Comparison of ENCODE assay signal across 12 cellular contexts in the genomic region with DNA sequence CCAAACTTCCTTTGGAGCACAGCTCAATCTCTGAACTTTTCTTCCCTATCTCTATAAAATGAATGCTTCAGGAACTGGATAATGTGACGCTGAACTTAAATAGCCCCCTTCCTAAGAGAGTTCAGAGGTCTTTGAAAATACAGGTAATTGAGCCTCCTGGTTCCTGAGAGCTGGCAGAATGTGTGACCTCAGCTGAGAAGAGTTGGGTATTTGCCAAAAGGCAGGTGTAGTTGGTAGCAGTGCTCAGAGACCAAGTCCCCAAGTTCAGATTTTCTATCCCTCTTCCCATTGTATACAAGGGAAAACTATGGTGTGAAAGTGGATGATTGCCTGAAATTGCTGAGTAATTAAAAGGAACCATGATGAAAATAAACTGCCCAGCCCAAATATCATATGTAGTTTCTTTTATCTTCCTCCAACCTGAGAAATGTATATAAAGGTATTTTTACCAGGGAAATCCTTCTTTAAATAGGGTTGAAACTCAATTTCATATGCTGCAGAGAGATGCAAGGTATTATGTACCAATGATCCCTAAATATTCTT.
A peak's percentile ranks its signal among the peaks of the same experiment; 100 is the strongest.
DNase-seq lines count a peak whose midpoint lies in the region; ATAC-seq and TF ChIP-seq lines count a peak whose summit lies in the region.
"Had no signal": no experiment of that assay in that cellular context is flagged by ENCODE, and none has a peak within 500 bp of the region (broad histone marks: within the 10 kb centered on the region; RNA-seq: fewer than 3 reads in every experiment).

No MANE protein-coding gene starts in this region.

- H3K27ac Mint-ChIP-seq in WTC11: peak overlapping the region; percentile 47; the same call in 1 of the 2 replicates
- H3K27ac Mint-ChIP-seq: IgD-negative memory B cell had no signal

- H3K9me3 Mint-ChIP-seq in WTC11: peaks cover 4% of the 10 kb centered on the region
- H3K9me3 Mint-ChIP-seq: IgD-negative memory B cell had no signal

- TF ChIP-seq CTCF in WTC11 (IDR thresholded peaks at IDR 0.05): no peak

- H3K4me1 Mint-ChIP-seq in WTC11: peaks cover 28% of the 10 kb centered on the region

- ATAC-seq in WTC11: no peak
- ATAC-seq in GM19395 (IDR thresholded peaks at IDR 0.05; ENCODE audit: unreplicated experiment): no peak
- no peak for ATAC-seq in GM19324 (IDR thresholded peaks at IDR 0.05; ENCODE audit: low FRiP score, unreplicated experiment)

- CTCF ChIA-PET in WTC11 (lab: Charles Lee): no interaction called here

- H3K27me3 Mint-ChIP-seq in WTC11 (ENCODE audit: low read depth): no peaks in the 10 kb centered on the region
- H3K27me3 Mint-ChIP-seq: IgD-negative memory B cell had no signal

- no peaks in the 10 kb centered on the region for H3K36me3 Mint-ChIP-seq in WTC11
- H3K36me3 Mint-ChIP-seq: IgD-negative memory B cell had no signal

- POLR2A ChIA-PET in WTC11 (lab: Charles Lee): no interaction called here

- DNase-seq in NCI-H1436 (lab: John Stamatoyannopoulos, UW): peak; percentile 18
- DNase-seq in NCI-H1436 treated with DMSO at 0.1 percent for 48 hours (lab: John Stamatoyannopoulos, UW): no peak
- peak; percentile 42 for DNase-seq in COR-L47 (lab: John Stamatoyannopoulos, UW)
- DNase-seq in NCI-H2107 (lab: John Stamatoyannopoulos, UW): peak; percentile 7
- DNase-seq in WTC11 (ENCODE audit: low spot score): no peak
- DNase-seq in T-helper 2 cell: no peak
- DNase-seq: HCEC 1CT, NCI-H187, T1000 had no signal

- no peak overlapping the region for H3K4me3 Mint-ChIP-seq in WTC11
- H3K4me3 Mint-ChIP-seq: IgD-negative memory B cell had no signal

TF ChIP-seq in WTC11, 78 proteins besides CTCF, POLR2A, EP300 and RAD21:
- TF ChIP-seq, protein P1, sequence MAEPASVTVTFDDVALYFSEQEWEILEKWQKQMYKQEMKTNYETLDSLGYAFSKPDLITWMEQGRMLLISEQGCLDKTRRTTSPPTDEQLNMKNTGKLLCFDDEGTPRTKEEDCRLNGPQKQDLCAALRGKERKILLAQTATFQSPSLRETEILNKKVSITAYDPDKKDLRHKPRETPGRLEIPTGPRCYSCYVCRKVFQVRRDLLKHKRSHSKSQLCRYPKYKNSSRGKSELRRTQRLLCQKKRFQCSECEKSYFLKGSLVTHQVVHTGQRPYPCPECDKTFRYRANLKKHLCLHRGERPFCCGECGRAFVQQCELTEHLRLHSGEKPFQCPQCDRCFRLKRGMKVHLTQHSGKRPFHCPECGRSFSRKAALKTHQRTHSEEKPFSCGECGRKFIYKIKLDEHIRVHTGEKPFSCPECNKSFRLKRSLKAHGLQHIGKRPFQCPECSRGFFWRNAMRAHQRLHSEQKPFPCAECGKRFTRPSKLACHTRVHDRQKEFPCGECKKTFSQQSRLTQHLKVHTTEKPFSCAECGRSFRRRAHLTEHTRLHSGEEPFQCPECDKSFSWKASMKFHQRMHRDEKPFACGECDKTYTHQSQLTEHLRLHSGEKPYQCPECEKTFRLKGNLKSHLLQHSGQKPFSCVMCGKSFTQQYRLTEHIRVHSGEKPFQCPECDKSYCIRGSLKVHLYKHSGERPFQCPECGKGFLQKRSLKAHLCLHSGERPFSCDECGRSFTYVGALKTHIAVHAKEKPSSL (CRISPR knock-in tag; conservative IDR thresholded peaks at IDR 0.05): no peak
- TF ChIP-seq NR2C2 (CRISPR knock-in tag; IDR thresholded peaks at IDR 0.05) (no peak), SOX15 (CRISPR knock-in tag; IDR thresholded peaks at IDR 0.05) (no peak), ZNF121 (CRISPR knock-in tag; IDR thresholded peaks at IDR 0.05) (no peak), E2F5 (CRISPR knock-in tag; IDR thresholded peaks at IDR 0.05) (no peak), ZNF423 (CRISPR knock-in tag; IDR thresholded peaks at IDR 0.05) (no peak), ZNF219 (CRISPR knock-in tag; IDR thresholded peaks at IDR 0.05; ENCODE audit: borderline replicate concordance) (no peak), PREB (CRISPR knock-in tag; IDR thresholded peaks at IDR 0.05; ENCODE audit: borderline replicate concordance) (no peak), ZBTB43 (CRISPR knock-in tag; IDR thresholded peaks at IDR 0.05) (no peak), JAZF1 (CRISPR knock-in tag; IDR thresholded peaks at IDR 0.05) (no peak), SMAD4 (CRISPR knock-in tag; IDR thresholded peaks at IDR 0.05) (no peak)
- TF ChIP-seq, protein P2, sequence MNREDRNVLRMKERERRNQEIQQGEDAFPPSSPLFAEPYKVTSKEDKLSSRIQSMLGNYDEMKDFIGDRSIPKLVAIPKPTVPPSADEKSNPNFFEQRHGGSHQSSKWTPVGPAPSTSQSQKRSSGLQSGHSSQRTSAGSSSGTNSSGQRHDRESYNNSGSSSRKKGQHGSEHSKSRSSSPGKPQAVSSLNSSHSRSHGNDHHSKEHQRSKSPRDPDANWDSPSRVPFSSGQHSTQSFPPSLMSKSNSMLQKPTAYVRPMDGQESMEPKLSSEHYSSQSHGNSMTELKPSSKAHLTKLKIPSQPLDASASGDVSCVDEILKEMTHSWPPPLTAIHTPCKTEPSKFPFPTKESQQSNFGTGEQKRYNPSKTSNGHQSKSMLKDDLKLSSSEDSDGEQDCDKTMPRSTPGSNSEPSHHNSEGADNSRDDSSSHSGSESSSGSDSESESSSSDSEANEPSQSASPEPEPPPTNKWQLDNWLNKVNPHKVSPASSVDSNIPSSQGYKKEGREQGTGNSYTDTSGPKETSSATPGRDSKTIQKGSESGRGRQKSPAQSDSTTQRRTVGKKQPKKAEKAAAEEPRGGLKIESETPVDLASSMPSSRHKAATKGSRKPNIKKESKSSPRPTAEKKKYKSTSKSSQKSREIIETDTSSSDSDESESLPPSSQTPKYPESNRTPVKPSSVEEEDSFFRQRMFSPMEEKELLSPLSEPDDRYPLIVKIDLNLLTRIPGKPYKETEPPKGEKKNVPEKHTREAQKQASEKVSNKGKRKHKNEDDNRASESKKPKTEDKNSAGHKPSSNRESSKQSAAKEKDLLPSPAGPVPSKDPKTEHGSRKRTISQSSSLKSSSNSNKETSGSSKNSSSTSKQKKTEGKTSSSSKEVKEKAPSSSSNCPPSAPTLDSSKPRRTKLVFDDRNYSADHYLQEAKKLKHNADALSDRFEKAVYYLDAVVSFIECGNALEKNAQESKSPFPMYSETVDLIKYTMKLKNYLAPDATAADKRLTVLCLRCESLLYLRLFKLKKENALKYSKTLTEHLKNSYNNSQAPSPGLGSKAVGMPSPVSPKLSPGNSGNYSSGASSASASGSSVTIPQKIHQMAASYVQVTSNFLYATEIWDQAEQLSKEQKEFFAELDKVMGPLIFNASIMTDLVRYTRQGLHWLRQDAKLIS (CRISPR knock-in tag; IDR thresholded peaks at IDR 0.05; ENCODE audit: borderline replicate concordance): no peak
- TF ChIP-seq, protein P3, sequence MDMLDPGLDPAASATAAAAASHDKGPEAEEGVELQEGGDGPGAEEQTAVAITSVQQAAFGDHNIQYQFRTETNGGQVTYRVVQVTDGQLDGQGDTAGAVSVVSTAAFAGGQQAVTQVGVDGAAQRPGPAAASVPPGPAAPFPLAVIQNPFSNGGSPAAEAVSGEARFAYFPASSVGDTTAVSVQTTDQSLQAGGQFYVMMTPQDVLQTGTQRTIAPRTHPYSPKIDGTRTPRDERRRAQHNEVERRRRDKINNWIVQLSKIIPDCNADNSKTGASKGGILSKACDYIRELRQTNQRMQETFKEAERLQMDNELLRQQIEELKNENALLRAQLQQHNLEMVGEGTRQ (CRISPR knock-in tag; IDR thresholded peaks at IDR 0.05): no peak
- TF ChIP-seq, protein P4, sequence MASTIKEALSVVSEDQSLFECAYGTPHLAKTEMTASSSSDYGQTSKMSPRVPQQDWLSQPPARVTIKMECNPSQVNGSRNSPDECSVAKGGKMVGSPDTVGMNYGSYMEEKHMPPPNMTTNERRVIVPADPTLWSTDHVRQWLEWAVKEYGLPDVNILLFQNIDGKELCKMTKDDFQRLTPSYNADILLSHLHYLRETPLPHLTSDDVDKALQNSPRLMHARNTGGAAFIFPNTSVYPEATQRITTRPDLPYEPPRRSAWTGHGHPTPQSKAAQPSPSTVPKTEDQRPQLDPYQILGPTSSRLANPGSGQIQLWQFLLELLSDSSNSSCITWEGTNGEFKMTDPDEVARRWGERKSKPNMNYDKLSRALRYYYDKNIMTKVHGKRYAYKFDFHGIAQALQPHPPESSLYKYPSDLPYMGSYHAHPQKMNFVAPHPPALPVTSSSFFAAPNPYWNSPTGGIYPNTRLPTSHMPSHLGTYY (CRISPR knock-in tag; IDR thresholded peaks at IDR 0.05): no peak
- TF ChIP-seq, protein P5, sequence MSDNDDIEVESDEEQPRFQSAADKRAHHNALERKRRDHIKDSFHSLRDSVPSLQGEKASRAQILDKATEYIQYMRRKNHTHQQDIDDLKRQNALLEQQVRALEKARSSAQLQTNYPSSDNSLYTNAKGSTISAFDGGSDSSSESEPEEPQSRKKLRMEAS (CRISPR knock-in tag; IDR thresholded peaks at IDR 0.05): no peak

Comparison
In these comparisons a context has a peak if more than half of its experiments do, and no peak if none do; other contexts are left out.
1. DNase-seq: peak in NCI-H1436 (single experiment), COR-L47 (single experiment) and NCI-H2107 (single experiment); none in NCI-H1436 treated with DMSO at 0.1 percent for 48 hours (single experiment), WTC11 (single experiment) and T-helper 2 cell (0 of 5).